In the genomic region with DNA sequence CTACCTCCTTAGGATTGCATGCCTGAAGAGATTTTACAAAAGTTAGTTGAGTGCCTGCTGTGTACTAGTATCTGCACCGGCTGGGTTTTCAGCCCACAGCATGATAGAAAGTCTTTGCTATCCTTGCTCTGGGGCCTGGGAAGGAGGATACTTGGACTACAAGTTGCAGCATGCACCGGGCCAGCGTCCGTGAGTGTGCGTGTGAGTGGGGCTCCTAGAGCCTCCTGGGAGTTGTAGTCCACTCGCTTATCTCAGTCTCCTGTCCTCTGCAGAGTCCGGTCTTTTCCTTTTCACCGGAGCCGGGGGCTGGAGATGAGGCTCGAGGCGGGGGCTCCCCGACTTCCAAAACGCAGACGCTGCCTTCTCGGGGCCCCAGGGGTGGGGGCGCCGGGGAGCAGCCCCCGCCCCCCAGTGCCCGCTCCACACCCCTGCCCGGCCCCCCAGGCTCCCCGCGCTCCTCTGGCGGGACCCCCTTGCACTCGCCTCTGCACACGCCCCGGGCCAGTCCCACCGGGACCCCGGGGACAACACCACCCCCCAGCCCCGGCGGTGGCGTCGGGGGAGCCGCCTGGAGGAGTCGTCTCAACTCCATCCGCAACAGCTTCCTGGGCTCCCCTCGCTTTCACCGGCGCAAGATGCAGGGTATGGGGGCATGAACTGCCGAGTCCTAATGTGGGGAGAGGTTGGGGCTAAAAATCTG, we compare ENCODE assay signal across 8 cellular contexts. TPM values are rescaled to one million over a fixed set of nuclear protein-coding genes. Genes with fewer than 3 reads are reported as not detected.
A peak's percentile ranks its signal among the peaks of the same experiment; 100 is the strongest.
DNase-seq lines count a peak whose midpoint lies in the region; ATAC-seq and TF ChIP-seq lines count a peak whose summit lies in the region.

No MANE protein-coding gene starts in this region.

- H3K27me3 Mint-ChIP-seq in Calu3 (ENCODE audit: unreplicated experiment), result peaks cover 22% of the 10 kb centered on the region

- DNase-seq in Calu3 (peak; percentile 48), GM19238 (ENCODE audit: insufficient read length, low spot score) (peak; percentile 51), RKO (ENCODE audit: low spot score) (peak; percentile 68), left ventricle myocardium superior (peak; percentile 53), KG1 (lab: John Stamatoyannopoulos, UW) (no peak)
- no peak for DNase-seq in effector CD4-positive, alpha-beta T cell

- no peak for TF ChIP-seq CTCF in Calu3 (IDR thresholded peaks at IDR 0.05; ENCODE audit: unreplicated experiment)

- CTCF ChIA-PET in Calu3 (lab: Charles Lee), result no interaction called here

- intact Hi-C loops in Calu3 (cut with micrococcal nuclease; ENCODE audit: unreplicated experiment) (loop anchor here (5.0 kb wide), 1 partner anchor 78 kb away; a partner anchor contains a TSS), left ventricle myocardium superior (cut with micrococcal nuclease) (no loop called here)

- BruUV-seq in Calu3 (replicated peaks; lab: Mats Ljungman, UMichigan), result no TSS peak

- H3K4me1 Mint-ChIP-seq in Calu3 (ENCODE audit: low read depth, unreplicated experiment), result peaks cover 10% of the 10 kb centered on the region

- no peak overlapping the region for H3K27ac Mint-ChIP-seq in Calu3 (ENCODE audit: unreplicated experiment)

- H3K4me3 Mint-ChIP-seq in Calu3 (ENCODE audit: low read depth, unreplicated experiment), result no peak overlapping the region

- H3K9me3 Mint-ChIP-seq in Calu3 (ENCODE audit: low read depth, unreplicated experiment), result no peaks in the 10 kb centered on the region

- peak; percentile 43 for ATAC-seq in left ventricle myocardium superior
- ATAC-seq in GM19328 (IDR thresholded peaks at IDR 0.05; ENCODE audit: unreplicated experiment), result no peak
- no peak for ATAC-seq in GM18858 (IDR thresholded peaks at IDR 0.05; ENCODE audit: unreplicated experiment)

- H3K36me3 Mint-ChIP-seq in Calu3 (ENCODE audit: insufficient read depth, unreplicated experiment), result peaks cover 11% of the 10 kb centered on the region

RNA-seq across cellular contexts. Expression of a gene that starts 20.6 kb away (rescaled TPM):
- total RNA-seq in Calu3 (2022), result 3.4 and 3.8 TPM in 2 replicates
- total RNA-seq in left ventricle myocardium superior, result 1.9 TPM

RNA-seq across cellular contexts. Expression of a gene that starts 20.7 kb away (rescaled TPM):
- total RNA-seq in Calu3 (2022), result 0.73 TPM in 1 of 2 replicates, not detected in the other
- 1.2 TPM for total RNA-seq in left ventricle myocardium superior

RNA-seq across cellular contexts. Expression of a gene that starts 24.5 kb away (rescaled TPM):
- total RNA-seq in Calu3 (2022), result 72.0 and 72.8 TPM in 2 replicates
- 28.6 TPM for total RNA-seq in left ventricle myocardium superior

RNA-seq across cellular contexts. Expression of a gene that starts 35.2 kb away (rescaled TPM):
- total RNA-seq in Calu3 (2022), result 16.1 and 23.5 TPM in 2 replicates
- total RNA-seq in left ventricle myocardium superior, result 7.2 TPM

RNA-seq across cellular contexts. Expression of a gene that starts 45.6 kb away (rescaled TPM):
- 126 and 132 TPM in 2 replicates for total RNA-seq in Calu3 (2022)
- total RNA-seq in left ventricle myocardium superior, result 39.2 TPM

Comparison
In these comparisons a context has a peak if more than half of its experiments do, and no peak if none do; other contexts are left out.
1. DNase-seq: peak in Calu3 (single experiment), GM19238 (single experiment), RKO (single experiment) and left ventricle myocardium superior (single experiment); none in KG1 (single experiment) and effector CD4-positive, alpha-beta T cell (single experiment).